8 cellular contexts compared by ENCODE assay signal in the genomic region with DNA sequence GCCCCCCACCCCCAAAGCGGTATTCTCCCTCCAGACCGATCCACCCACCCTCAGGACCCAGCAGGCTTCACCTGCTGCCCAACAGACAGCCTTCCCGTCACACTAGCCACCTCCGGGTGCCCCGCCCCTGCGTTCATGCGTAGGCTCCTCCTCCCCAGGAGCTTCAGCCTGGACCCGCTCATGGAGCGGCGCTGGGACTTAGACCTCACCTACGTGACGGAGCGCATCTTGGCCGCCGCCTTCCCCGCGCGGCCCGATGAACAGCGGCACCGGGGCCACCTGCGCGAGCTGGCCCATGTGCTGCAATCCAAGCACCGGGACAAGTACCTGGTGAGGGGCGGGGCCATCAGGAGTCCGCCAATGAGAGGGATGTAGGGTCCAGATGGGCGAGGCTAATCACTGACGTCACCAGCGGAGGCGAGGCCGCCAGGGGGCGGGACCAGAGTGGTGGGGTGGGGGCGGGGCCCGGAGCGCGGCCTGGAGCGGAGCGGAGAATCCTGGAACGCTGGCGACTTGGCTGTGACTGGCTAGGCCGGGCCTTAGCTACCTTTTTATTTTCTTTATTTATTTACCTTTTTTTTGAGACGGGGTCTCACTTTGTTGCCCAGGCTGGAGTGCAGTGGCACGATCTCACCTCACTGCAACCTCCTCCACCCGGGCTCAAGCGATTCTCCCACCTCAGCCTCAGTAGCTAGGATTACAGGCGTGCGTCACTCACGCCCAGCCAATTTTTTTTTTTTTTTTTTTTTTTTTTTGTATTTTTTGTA. TPM values are rescaled to one million over a fixed set of nuclear protein-coding genes. Genes with fewer than 3 reads are reported as not detected.
DNase-seq lines count a peak whose midpoint lies in the region; ATAC-seq and TF ChIP-seq lines count a peak whose summit lies in the region.

No MANE protein-coding gene starts in this region.

- peak overlapping the region; percentile 63 for H3K9ac ChIP-seq in GM23248
- peak overlapping the region; percentile 85 for H3K9ac ChIP-seq in MM.1S (ENCODE audit: low read length)

- TF ChIP-seq CTCF in MM.1S (IDR thresholded peaks at IDR 0.05; ENCODE audit: low read length) (no peak), omental fat pad (IDR thresholded peaks at IDR 0.05) (no peak)

- H3K9me2 ChIP-seq in GM23248 (ENCODE audit: insufficient read depth) (no peaks in the 10 kb centered on the region), MM.1S (replicated peaks; ENCODE audit: insufficient read depth, low read length) (no peaks in the 10 kb centered on the region)

- H4K20me1 ChIP-seq in GM23248 (ENCODE audit: insufficient read depth): no peaks in the 10 kb centered on the region
- no peaks in the 10 kb centered on the region for H4K20me1 ChIP-seq in MM.1S (ENCODE audit: insufficient read depth, low read length)

- H3K27me3 ChIP-seq in GM23248 (replicated peaks; ENCODE audit: insufficient read depth) (no peaks in the 10 kb centered on the region), MM.1S (replicated peaks; ENCODE audit: insufficient read depth, low read length) (no peaks in the 10 kb centered on the region)

- H3K4me3 ChIP-seq in GM23248: peak overlapping the region; percentile 60
- H3K4me3 ChIP-seq in MM.1S (ENCODE audit: low read length): peak overlapping the region; percentile 95

- H2AFZ ChIP-seq in GM23248 (0 out of 2 replicates have a peak overlapping the region, but pooled peaks have one; percentile 31), MM.1S (ENCODE audit: low read length) (peak overlapping the region; percentile 93)

- peak; percentile 76 for ATAC-seq in omental fat pad (ENCODE audit: low FRiP score)

- H3F3A ChIP-seq in GM23248 (ENCODE audit: insufficient read depth) (peaks cover 27% of the 10 kb centered on the region), MM.1S (ENCODE audit: insufficient read depth, low read length) (peaks cover 10% of the 10 kb centered on the region; the same call in 1 of the 2 replicates)

- H3K9me3 ChIP-seq in GM23248 (ENCODE audit: low read depth) (no peaks in the 10 kb centered on the region), MM.1S (replicated peaks; ENCODE audit: insufficient read depth, low read length) (no peaks in the 10 kb centered on the region)

- 4 to 8% methylated on average over 36 to 48 of the region's 48 CpGs for WGBS in GM23248 (ENCODE audit: low coverage in 1 of 2, low lambda C conversion rate in 2 of 2, missing lambda C conversion rate in 2 of 2), 2 experiments

- H3K36me3 ChIP-seq in GM23248 (ENCODE audit: low read depth): no peaks in the 10 kb centered on the region
- H3K36me3 ChIP-seq in MM.1S (replicated peaks; ENCODE audit: insufficient read depth, low read length): no peaks in the 10 kb centered on the region

- H3K4me2 ChIP-seq in GM23248 (ENCODE audit: unreplicated experiment) (peak overlapping the region; percentile 65), MM.1S (ENCODE audit: low read depth, low read length) (peak overlapping the region; percentile 72)

- H3K4me1 ChIP-seq in GM23248 (ENCODE audit: insufficient read depth) (peaks cover 58% of the 10 kb centered on the region), MM.1S (ENCODE audit: low read length) (0 out of 2 replicates have a peak, but pooled peaks cover 5% of the 10 kb centered on the region)

- DNase-seq in Daoy (ENCODE audit: low read depth) (peak; percentile 80), GM23248 (peak; percentile 93), MM.1S (peak; percentile 96), SHP77 (lab: John Stamatoyannopoulos, UW) (peak; percentile 90 to 92), glomerular endothelial cell (ENCODE audit: extremely low read depth, low read depth, low spot score) (peak; percentile 57), omental fat pad (ENCODE audit: low spot score) (peak; percentile 83)
- peak; percentile 94 for DNase-seq in activated naive CD4-positive, alpha-beta T cell treated with anti-CD3 and anti-CD28 coated beads, Interleukin-2, amount 50 U/mL, for 16 hours

- H3K27ac ChIP-seq in GM23248: peak overlapping the region; percentile 43
- H3K27ac ChIP-seq in MM.1S (ENCODE audit: low read length): peak overlapping the region; percentile 88
- peak overlapping the region; percentile 96 for H3K27ac ChIP-seq in temporal lobe (ENCODE audit: low read depth, low read length)

- in situ Hi-C loops in GM23248 (cut with MboI): no loop called here

- H3K79me2 ChIP-seq in GM23248 (ENCODE audit: insufficient read depth) (peaks cover 27% of the 10 kb centered on the region), MM.1S (ENCODE audit: low read length) (no peaks in the 10 kb centered on the region)

RNA-seq across cellular contexts. Expression of a gene that starts 4.4 kb away (rescaled TPM):
- total RNA-seq in Daoy (2014; rRNA removed; shearing (Covaris generic)): 7.0 and 8.2 TPM in 2 replicates
- total RNA-seq in GM23248 (2014; rRNA removed; shearing (Covaris generic)): 41.6 and 48.6 TPM in 2 replicates
- polyA plus RNA-seq in GM23248 (2016; fragmentation: Nextera tagmentation; extraction: Ambion mirVana): 24.1 and 26.1 TPM in 2 replicates
- total RNA-seq in glomerular endothelial cell (38.5 and 66.7 TPM in 2 replicates), omental fat pad (100 to 1,000 TPM in 3 of 4 donors, 10 to 100 TPM in 1; 97.7 to 444 (median 154) TPM), temporal lobe (13.5 TPM)

RNA-seq across cellular contexts. Expression of a gene that starts 24.9 kb away (rescaled TPM):
- total RNA-seq in Daoy (2014; rRNA removed; shearing (Covaris generic)): 22.2 and 23.8 TPM in 2 replicates
- 42.5 and 48.7 TPM in 2 replicates for total RNA-seq in GM23248 (2014; rRNA removed; shearing (Covaris generic))
- polyA plus RNA-seq in GM23248 (2016; fragmentation: Nextera tagmentation; extraction: Ambion mirVana): 54.7 and 55.5 TPM in 2 replicates
- total RNA-seq in glomerular endothelial cell (27.0 and 32.7 TPM in 2 replicates), omental fat pad (10 to 100 TPM; 31.5 to 42.3 (median 36.3) TPM), temporal lobe (22.9 TPM)

RNA-seq across cellular contexts. Expression of a gene that starts 43.2 kb away (rescaled TPM):
- 53.5 and 68.5 TPM in 2 replicates for total RNA-seq in Daoy (2014; rRNA removed; shearing (Covaris generic))
- total RNA-seq in GM23248 (2014; rRNA removed; shearing (Covaris generic)): 1,132 and 1,614 TPM in 2 replicates
- 1,827 and 1,899 TPM in 2 replicates for polyA plus RNA-seq in GM23248 (2016; fragmentation: Nextera tagmentation; extraction: Ambion mirVana)
- total RNA-seq in glomerular endothelial cell (21.5 and 55.3 TPM in 2 replicates), omental fat pad (100 to 1,000 TPM; 246 to 902 (median 719) TPM), temporal lobe (6.4 TPM)

RNA-seq across cellular contexts. Expression of a gene that starts 48.0 kb away (rescaled TPM):
- 650 and 689 TPM in 2 replicates for total RNA-seq in Daoy (2014; rRNA removed; shearing (Covaris generic))
- 436 and 501 TPM in 2 replicates for total RNA-seq in GM23248 (2014; rRNA removed; shearing (Covaris generic))
- polyA plus RNA-seq in GM23248 (2016; fragmentation: Nextera tagmentation; extraction: Ambion mirVana): 73.4 and 74.8 TPM in 2 replicates
- total RNA-seq in glomerular endothelial cell: 250 and 312 TPM in 2 replicates
- 100 to 1,000 TPM; 449 to 633 (median 553) TPM for total RNA-seq in omental fat pad
- total RNA-seq in temporal lobe: 611 TPM

RNA-seq across cellular contexts. Expression of a gene that starts 49.0 kb away (rescaled TPM):
- not detected in 2 replicates for total RNA-seq in Daoy (2014; rRNA removed; shearing (Covaris generic))
- total RNA-seq in GM23248 (2014; rRNA removed; shearing (Covaris generic)): not detected in 2 replicates
- 0.33 and 0.43 TPM in 2 replicates for polyA plus RNA-seq in GM23248 (2016; fragmentation: Nextera tagmentation; extraction: Ambion mirVana)
- not detected in 2 replicates for total RNA-seq in glomerular endothelial cell
- total RNA-seq in omental fat pad: not detected
- total RNA-seq in temporal lobe: not detected

Comparison
In these comparisons a context has a peak if more than half of its experiments do, and no peak if none do; other contexts are left out.
1. Peak in every context shown above with its lines: DNase-seq, ATAC-seq, H3K4me3 ChIP-seq and H3K27ac ChIP-seq.
2. H3K27ac ChIP-seq: peak in every context shown above with its lines; median percentile 96 in temporal lobe; 88 in MM.1S; 43 in GM23248.